In genomic region chr11:68040121-68040956, GRCh38 we compare ENCODE assay signal across 1 cellular context.
A peak's percentile ranks its signal among the peaks of the same experiment; 100 is the strongest.
TF ChIP-seq lines count a peak whose summit lies in the region.

No MANE protein-coding gene starts in this region.

TF ChIP-seq in K562, 482 proteins besides CTCF, POLR2A, EP300 and RAD21 (continues in another document):
- TF ChIP-seq DPF2 (IDR thresholded peaks at IDR 0.05) (0 out of 2 replicates have a peak, but pooled peaks have one; percentile 26), ATF4 (CRISPR knock-in tag; IDR thresholded peaks at IDR 0.05) (0 out of 2 replicates have a peak, but pooled peaks have one; percentile 6), SMAD4 (CRISPR knock-in tag; conservative IDR thresholded peaks at IDR 0.05) (peak; percentile 34), RBFOX2 (IDR thresholded peaks at IDR 0.05; ENCODE audit: low read depth, low read length) (peak; percentile 70), ZNF584 (CRISPR knock-in tag; IDR thresholded peaks at IDR 0.05; ENCODE audit: low read depth) (0 out of 2 replicates have a peak, but pooled peaks have one; percentile 10), POLR2AphosphoS5 (IDR thresholded peaks at IDR 0.05; ENCODE audit: control insufficient read depth, insufficient read depth, low read depth, low read length) (0 out of 2 replicates have a peak, but pooled peaks have one; percentile 24), SIN3A (IDR thresholded peaks at IDR 0.05; ENCODE audit: borderline replicate concordance in 2 of 2, control insufficient read depth in 1 of 2, low read depth in 2 of 2, low read length in 2 of 2) (peak in 1 of 2 experiments; percentile 10; a peak in 1 of 4 replicates), VEZF1 (CRISPR knock-in tag; IDR thresholded peaks at IDR 0.05) (peak; percentile 11; the same call in 1 of the 2 replicates), BRCA1 (IDR thresholded peaks at IDR 0.05) (no peak), BRCA1 (CRISPR knock-in tag; IDR thresholded peaks at IDR 0.05) (no peak), CREB1 (IDR thresholded peaks at IDR 0.05) (no peak), CREB1 (CRISPR knock-in tag; IDR thresholded peaks at IDR 0.05) (no peak), RHOXF2B (CRISPR knock-in tag; conservative IDR thresholded peaks at IDR 0.05) (no peak), PHB2 (IDR thresholded peaks at IDR 0.05; ENCODE audit: low read depth) (no peak), TGIF2 (CRISPR knock-in tag; IDR thresholded peaks at IDR 0.05) (peak; percentile 78; the same call in 1 of the 2 replicates), OTX1 (CRISPR knock-in tag; IDR thresholded peaks at IDR 0.05) (0 out of 2 replicates have a peak, but pooled peaks have one; percentile 36), E4F1 (CRISPR knock-in tag; IDR thresholded peaks at IDR 0.05; ENCODE audit: borderline replicate concordance) (no peak), KAT7 (CRISPR knock-in tag; IDR thresholded peaks at IDR 0.05; ENCODE audit: borderline replicate concordance) (no peak), ZNF444 (CRISPR knock-in tag; IDR thresholded peaks at IDR 0.05) (no peak), TRIM24 (IDR thresholded peaks at IDR 0.05) (0 out of 4 replicates have a peak, but pooled peaks of 1 of the 2 experiments have one; percentile 16), MTF1 (CRISPR knock-in tag; IDR thresholded peaks at IDR 0.05; ENCODE audit: borderline replicate concordance) (no peak), MEF2D (tag; conservative IDR thresholded peaks at IDR 0.05; ENCODE audit: low read depth) (no peak), ZNF263 (CRISPR knock-in tag; IDR thresholded peaks at IDR 0.05; ENCODE audit: borderline replicate concordance) (peak; percentile 36; the same call in 1 of the 2 replicates), ZFX (CRISPR knock-in tag; IDR thresholded peaks at IDR 0.05) (peak; percentile 96), ZNF347 (CRISPR knock-in tag; IDR thresholded peaks at IDR 0.05; ENCODE audit: low read depth) (no peak), CBX1 (IDR thresholded peaks at IDR 0.05; ENCODE audit: low read depth) (peak; percentile 82; the same call in 1 of the 2 replicates), MTA3 (IDR thresholded peaks at IDR 0.05; ENCODE audit: borderline replicate concordance) (peak; percentile 55; the same call in 1 of the 2 replicates), CREB5 (CRISPR knock-in tag; IDR thresholded peaks at IDR 0.05) (no peak), ZFP36 (IDR thresholded peaks at IDR 0.05; ENCODE audit: low read depth, low read length, partially characterized antibody) (peak; percentile 87), ELF4 (CRISPR knock-in tag; IDR thresholded peaks at IDR 0.05) (no peak), ETV1 (tag; conservative IDR thresholded peaks at IDR 0.05; ENCODE audit: low read depth) (peak; percentile 52), SUPT5H (IDR thresholded peaks at IDR 0.05) (0 out of 2 replicates have a peak, but pooled peaks have one; percentile 30), GABPB1 (CRISPR knock-in tag; IDR thresholded peaks at IDR 0.05) (peak; percentile 49; the same call in 1 of the 2 replicates), SP1 (CRISPR knock-in tag; IDR thresholded peaks at IDR 0.05) (peak; percentile 27; the same call in 1 of the 2 replicates), AFF1 (IDR thresholded peaks at IDR 0.05; ENCODE audit: low read depth in 1 of 2, partially characterized antibody in 2 of 2) (peak in 1 of 2 experiments; percentile 37), KDM1A (IDR thresholded peaks at IDR 0.05) (peak in 1 of 2 experiments; percentile 68; a peak in 2 of 4 replicates), ATF7 (IDR thresholded peaks at IDR 0.05) (0 out of 2 replicates have a peak, but pooled peaks have one; percentile 45), CLOCK (CRISPR knock-in tag; IDR thresholded peaks at IDR 0.05; ENCODE audit: borderline replicate concordance) (0 out of 2 replicates have a peak, but pooled peaks have one; percentile 54), SMARCA5 (IDR thresholded peaks at IDR 0.05) (peak; percentile 93), UBTF (IDR thresholded peaks at IDR 0.05; ENCODE audit: borderline replicate concordance in 1 of 2, low read depth in 2 of 2, low read length in 2 of 2) (peak in 1 of 2 experiments; percentile 56; a peak in 1 of 4 replicates), CREB3L1 (IDR thresholded peaks at IDR 0.05; ENCODE audit: borderline replicate concordance, low read depth) (peak; percentile 65; the same call in 1 of the 2 replicates), HMBOX1 (IDR thresholded peaks at IDR 0.05) (peak; percentile 57), CXXC5 (CRISPR knock-in tag; IDR thresholded peaks at IDR 0.05) (peak; percentile 15)
